Comparison of ENCODE assay signal across 20 cellular contexts in the genomic region with DNA sequence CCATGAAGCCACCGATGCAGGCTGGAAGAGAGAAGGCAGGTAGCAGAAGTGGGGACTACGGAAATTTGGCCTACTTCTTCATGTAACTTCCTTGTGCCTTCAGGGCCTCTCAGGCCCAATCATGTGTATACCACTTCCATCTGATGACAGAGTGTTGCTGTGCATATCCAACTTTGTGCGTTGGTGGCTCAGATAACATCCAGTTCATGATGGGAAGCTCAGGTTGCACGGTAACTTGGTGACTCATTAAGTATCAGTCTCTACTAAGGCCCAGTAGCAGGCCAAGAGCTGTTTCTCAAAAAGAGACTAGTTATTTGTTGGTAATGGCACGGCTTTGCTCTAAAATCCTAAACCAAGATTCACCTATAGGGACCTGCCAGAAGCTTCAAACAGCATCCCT.
"Had no signal": no experiment of that assay in that cellular context is flagged by ENCODE, and none has a peak within 500 bp of the region (broad histone marks: within the 10 kb centered on the region; RNA-seq: fewer than 3 reads in every experiment).

No MANE protein-coding gene starts in this region.

- H3K4me1 Mint-ChIP-seq: activated naive CD8-positive, alpha-beta T cell treated with anti-CD3 and anti-CD28 coated beads, Interleukin-2, amount 50 U/mL, for 24 hours; central memory CD8-positive, alpha-beta T cell; nephron had no signal

- H3K27ac Mint-ChIP-seq: dendritic cell treated with granulocyte-macrophage colony-stimulating factor and Interleukin-4, amounts not matched to agents 40 ng/mL and 50 ng/mL, for 4 days; nephron had no signal

- DNase-seq: activated CD4-positive, CD25-positive, alpha-beta regulatory T cell treated with anti-CD3 and anti-CD28 coated beads, Interleukin-2, amount 50 U/mL, for 72 hours; activated CD8-positive, alpha-beta memory T cell treated with anti-CD3 and anti-CD28 coated beads for 24 hours; activated gamma-delta T cell treated with Interleukin-2 at 50 U/mL for 16 hours; activated naive CD4-positive, alpha-beta T cell treated with anti-CD3 and anti-CD28 coated beads, Interleukin-2, amount 50 U/mL, for 16 hours; activated naive CD8-positive, alpha-beta T cell treated with anti-CD3 and anti-CD28 coated beads, Interleukin-2, amount 50 U/mL, for 24 hours; esophagus squamous epithelium; foreskin melanocyte; heart right ventricle; left cardiac atrium; left ventricle myocardium superior; posterior cingulate gyrus; right cardiac atrium; spleen; stimulated activated naive CD8-positive, alpha-beta T cell treated with anti-CD3 and anti-CD28 coated beads, Interleukin-15, Interleukin-2, amounts not matched to agents 100 U/mL and 50 U/mL, for 24 hours; testis; trophoblast cell; WERI-Rb-1 had no signal

- H3K27me3 Mint-ChIP-seq: activated naive CD8-positive, alpha-beta T cell treated with anti-CD3 and anti-CD28 coated beads, Interleukin-2, amount 50 U/mL, for 24 hours; central memory CD8-positive, alpha-beta T cell; dendritic cell treated with granulocyte-macrophage colony-stimulating factor and Interleukin-4, amounts not matched to agents 40 ng/mL and 50 ng/mL, for 4 days had no signal

- H3K4me3 Mint-ChIP-seq: activated naive CD8-positive, alpha-beta T cell treated with anti-CD3 and anti-CD28 coated beads, Interleukin-2, amount 50 U/mL, for 24 hours; central memory CD8-positive, alpha-beta T cell; dendritic cell treated with granulocyte-macrophage colony-stimulating factor and Interleukin-4, amounts not matched to agents 40 ng/mL and 50 ng/mL, for 4 days; nephron had no signal

- ATAC-seq: activated naive CD8-positive, alpha-beta T cell treated with anti-CD3 and anti-CD28 coated beads, Interleukin-2, amount 50 U/mL, for 24 hours; left ventricle myocardium superior; right cardiac atrium; stimulated activated naive CD8-positive, alpha-beta T cell treated with anti-CD3 and anti-CD28 coated beads, Interleukin-15, Interleukin-2, amounts not matched to agents 100 U/mL and 50 U/mL, for 24 hours had no signal

- H3K9me3 Mint-ChIP-seq: activated naive CD8-positive, alpha-beta T cell treated with anti-CD3 and anti-CD28 coated beads, Interleukin-2, amount 50 U/mL, for 24 hours; central memory CD8-positive, alpha-beta T cell; dendritic cell treated with granulocyte-macrophage colony-stimulating factor and Interleukin-4, amounts not matched to agents 40 ng/mL and 50 ng/mL, for 4 days; nephron had no signal
